6 cellular contexts compared by ENCODE assay signal in the genomic region with DNA sequence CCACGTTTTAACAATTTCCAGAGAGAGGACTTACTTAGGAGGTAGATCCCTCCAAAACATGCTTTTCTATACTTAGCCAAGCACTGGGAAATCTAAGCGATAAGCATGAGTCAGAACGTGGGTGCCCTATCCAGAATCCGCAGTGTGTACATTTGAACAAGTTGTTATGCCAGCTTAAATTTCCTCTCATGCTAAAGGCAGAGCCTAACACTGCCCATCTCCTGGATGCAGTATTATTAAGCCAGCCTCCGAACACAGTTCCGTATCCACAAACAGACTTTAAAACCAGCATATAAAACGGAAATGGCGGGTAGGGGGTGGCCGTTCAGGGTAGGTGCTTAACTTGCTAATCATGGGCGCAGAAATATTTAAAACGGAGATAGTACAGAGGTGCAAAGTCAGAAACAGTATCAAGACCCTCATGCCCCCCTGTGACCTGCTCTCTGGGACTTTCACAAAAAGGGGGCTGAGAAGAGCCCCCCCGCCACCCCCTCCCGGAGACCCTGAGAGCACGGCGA. TPM values are rescaled to one million over a fixed set of nuclear protein-coding genes. Genes with fewer than 3 reads are reported as not detected.
DNase-seq lines count a peak whose midpoint lies in the region; ATAC-seq and TF ChIP-seq lines count a peak whose summit lies in the region.

No MANE protein-coding gene starts in this region.

- H3K4me1 ChIP-seq in iPS-18a (ENCODE audit: control insufficient read depth, low read depth, low read length): peaks cover 11% of the 10 kb centered on the region
- H3K4me1 ChIP-seq in upper lobe of left lung: peaks cover 9 to 26% (median 26%) of the 10 kb centered on the region in 4 donors

- peak overlapping the region; percentile 75 for H3K4me3 Mint-ChIP-seq in WTC11

- H3K36me3 ChIP-seq in iPS-18a (ENCODE audit: control insufficient read depth, low read depth, low read length) (no peaks in the 10 kb centered on the region), upper lobe of left lung (no peaks in the 10 kb centered on the region)

- DNase-seq in Right ventricle myocardium inferior (ENCODE audit: missing footprints) (no peak), cardiac septum (ENCODE audit: low spot score) (no peak), WTC11 (ENCODE audit: low spot score) (no peak), upper lobe of left lung (no peak), activated gamma-delta T cell (lab: John Stamatoyannopoulos, UW) (no peak)

- intact Hi-C loops in Right ventricle myocardium inferior (cut with DNase I): no loop called here
- intact Hi-C loops in cardiac septum (cut with DNase I): loop anchor here (5.0 kb wide), 1 partner anchor 39 kb away; a partner anchor contains a TSS

- H3K36me3 Mint-ChIP-seq in WTC11: peaks cover 11% of the 10 kb centered on the region

- TF ChIP-seq EP300 in upper lobe of left lung (IDR thresholded peaks at IDR 0.05): no peak

- TF ChIP-seq CTCF in WTC11 (IDR thresholded peaks at IDR 0.05) (no peak), upper lobe of left lung (IDR thresholded peaks at IDR 0.05) (no peak)

- H3K9ac ChIP-seq in iPS-18a (ENCODE audit: low read length): peak overlapping the region; percentile 53

- H3K27ac Mint-ChIP-seq in WTC11: no peak overlapping the region

- H3K27me3 ChIP-seq in iPS-18a (ENCODE audit: control insufficient read depth, insufficient read depth, low read length): peaks cover 40% of the 10 kb centered on the region
- H3K27me3 ChIP-seq in upper lobe of left lung: no peaks in the 10 kb centered on the region

- H3K27me3 Mint-ChIP-seq in WTC11 (ENCODE audit: low read depth): peaks cover 45% of the 10 kb centered on the region

- WGBS in upper lobe of left lung, 2 donors: 11 to 16% methylated on average over 14 to 15 of the region's 15 CpGs

- H3K4me1 Mint-ChIP-seq in WTC11: peaks cover 34% of the 10 kb centered on the region

- TF ChIP-seq POLR2A in upper lobe of left lung (IDR thresholded peaks at IDR 0.05): no peak

- peak overlapping the region; percentile 59 for H3K4me3 ChIP-seq in iPS-18a (ENCODE audit: low read length)
- H3K4me3 ChIP-seq in upper lobe of left lung: peak overlapping the region; percentile 56 to 76 (median 65)

- H3K27ac ChIP-seq in iPS-18a (ENCODE audit: low read length) (no peak overlapping the region), upper lobe of left lung (peak overlapping the region; percentile 70 to 77 (median 74))

- H3K9me3 ChIP-seq in iPS-18a (ENCODE audit: control insufficient read depth, low read depth, low read length) (peaks cover 5% of the 10 kb centered on the region), upper lobe of left lung (peaks cover 0 to 7% (median 0%) of the 10 kb centered on the region in 4 donors)

- ATAC-seq in Right ventricle myocardium inferior (peak; percentile 38), WTC11 (no peak), upper lobe of left lung (ENCODE audit: low FRiP score in 2 of 2) (peak in 1 of 2 donors; percentile 28)

- POLR2A ChIA-PET in WTC11 (lab: Charles Lee): interaction anchor here (0.6 to 1.3 kb wide), 2 partner anchors 40 to 210 kb away, joined by 3 read pairs; no protein-coding TSS in a partner anchor

- peaks cover 16% of the 10 kb centered on the region for H3K9me3 Mint-ChIP-seq in WTC11

- CTCF ChIA-PET in WTC11 (lab: Charles Lee): interaction anchor here (1.3 kb wide), 1 partner anchor 40 kb away, joined by 3 read pairs; no protein-coding TSS in a partner anchor

TF ChIP-seq in WTC11, 78 proteins besides CTCF, POLR2A, EP300 and RAD21 (continues in another document):
- TF ChIP-seq, protein P1, sequence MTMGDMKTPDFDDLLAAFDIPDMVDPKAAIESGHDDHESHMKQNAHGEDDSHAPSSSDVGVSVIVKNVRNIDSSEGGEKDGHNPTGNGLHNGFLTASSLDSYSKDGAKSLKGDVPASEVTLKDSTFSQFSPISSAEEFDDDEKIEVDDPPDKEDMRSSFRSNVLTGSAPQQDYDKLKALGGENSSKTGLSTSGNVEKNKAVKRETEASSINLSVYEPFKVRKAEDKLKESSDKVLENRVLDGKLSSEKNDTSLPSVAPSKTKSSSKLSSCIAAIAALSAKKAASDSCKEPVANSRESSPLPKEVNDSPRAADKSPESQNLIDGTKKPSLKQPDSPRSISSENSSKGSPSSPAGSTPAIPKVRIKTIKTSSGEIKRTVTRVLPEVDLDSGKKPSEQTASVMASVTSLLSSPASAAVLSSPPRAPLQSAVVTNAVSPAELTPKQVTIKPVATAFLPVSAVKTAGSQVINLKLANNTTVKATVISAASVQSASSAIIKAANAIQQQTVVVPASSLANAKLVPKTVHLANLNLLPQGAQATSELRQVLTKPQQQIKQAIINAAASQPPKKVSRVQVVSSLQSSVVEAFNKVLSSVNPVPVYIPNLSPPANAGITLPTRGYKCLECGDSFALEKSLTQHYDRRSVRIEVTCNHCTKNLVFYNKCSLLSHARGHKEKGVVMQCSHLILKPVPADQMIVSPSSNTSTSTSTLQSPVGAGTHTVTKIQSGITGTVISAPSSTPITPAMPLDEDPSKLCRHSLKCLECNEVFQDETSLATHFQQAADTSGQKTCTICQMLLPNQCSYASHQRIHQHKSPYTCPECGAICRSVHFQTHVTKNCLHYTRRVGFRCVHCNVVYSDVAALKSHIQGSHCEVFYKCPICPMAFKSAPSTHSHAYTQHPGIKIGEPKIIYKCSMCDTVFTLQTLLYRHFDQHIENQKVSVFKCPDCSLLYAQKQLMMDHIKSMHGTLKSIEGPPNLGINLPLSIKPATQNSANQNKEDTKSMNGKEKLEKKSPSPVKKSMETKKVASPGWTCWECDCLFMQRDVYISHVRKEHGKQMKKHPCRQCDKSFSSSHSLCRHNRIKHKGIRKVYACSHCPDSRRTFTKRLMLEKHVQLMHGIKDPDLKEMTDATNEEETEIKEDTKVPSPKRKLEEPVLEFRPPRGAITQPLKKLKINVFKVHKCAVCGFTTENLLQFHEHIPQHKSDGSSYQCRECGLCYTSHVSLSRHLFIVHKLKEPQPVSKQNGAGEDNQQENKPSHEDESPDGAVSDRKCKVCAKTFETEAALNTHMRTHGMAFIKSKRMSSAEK (CRISPR knock-in tag; IDR thresholded peaks at IDR 0.05; ENCODE audit: borderline replicate concordance): no peak
- TF ChIP-seq FOXP1 (CRISPR knock-in tag; IDR thresholded peaks at IDR 0.05; ENCODE audit: borderline replicate concordance) (no peak), GABPB1 (CRISPR knock-in tag; IDR thresholded peaks at IDR 0.05) (no peak), NR2C2 (CRISPR knock-in tag; IDR thresholded peaks at IDR 0.05) (no peak)
- TF ChIP-seq, protein P2, sequence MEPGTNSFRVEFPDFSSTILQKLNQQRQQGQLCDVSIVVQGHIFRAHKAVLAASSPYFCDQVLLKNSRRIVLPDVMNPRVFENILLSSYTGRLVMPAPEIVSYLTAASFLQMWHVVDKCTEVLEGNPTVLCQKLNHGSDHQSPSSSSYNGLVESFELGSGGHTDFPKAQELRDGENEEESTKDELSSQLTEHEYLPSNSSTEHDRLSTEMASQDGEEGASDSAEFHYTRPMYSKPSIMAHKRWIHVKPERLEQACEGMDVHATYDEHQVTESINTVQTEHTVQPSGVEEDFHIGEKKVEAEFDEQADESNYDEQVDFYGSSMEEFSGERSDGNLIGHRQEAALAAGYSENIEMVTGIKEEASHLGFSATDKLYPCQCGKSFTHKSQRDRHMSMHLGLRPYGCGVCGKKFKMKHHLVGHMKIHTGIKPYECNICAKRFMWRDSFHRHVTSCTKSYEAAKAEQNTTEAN (CRISPR knock-in tag; IDR thresholded peaks at IDR 0.05): no peak
- TF ChIP-seq, protein P3, sequence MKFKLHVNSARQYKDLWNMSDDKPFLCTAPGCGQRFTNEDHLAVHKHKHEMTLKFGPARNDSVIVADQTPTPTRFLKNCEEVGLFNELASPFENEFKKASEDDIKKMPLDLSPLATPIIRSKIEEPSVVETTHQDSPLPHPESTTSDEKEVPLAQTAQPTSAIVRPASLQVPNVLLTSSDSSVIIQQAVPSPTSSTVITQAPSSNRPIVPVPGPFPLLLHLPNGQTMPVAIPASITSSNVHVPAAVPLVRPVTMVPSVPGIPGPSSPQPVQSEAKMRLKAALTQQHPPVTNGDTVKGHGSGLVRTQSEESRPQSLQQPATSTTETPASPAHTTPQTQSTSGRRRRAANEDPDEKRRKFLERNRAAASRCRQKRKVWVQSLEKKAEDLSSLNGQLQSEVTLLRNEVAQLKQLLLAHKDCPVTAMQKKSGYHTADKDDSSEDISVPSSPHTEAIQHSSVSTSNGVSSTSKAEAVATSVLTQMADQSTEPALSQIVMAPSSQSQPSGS (CRISPR knock-in tag; IDR thresholded peaks at IDR 0.05; ENCODE audit: borderline replicate concordance, low read depth): no peak
- TF ChIP-seq, protein P4, sequence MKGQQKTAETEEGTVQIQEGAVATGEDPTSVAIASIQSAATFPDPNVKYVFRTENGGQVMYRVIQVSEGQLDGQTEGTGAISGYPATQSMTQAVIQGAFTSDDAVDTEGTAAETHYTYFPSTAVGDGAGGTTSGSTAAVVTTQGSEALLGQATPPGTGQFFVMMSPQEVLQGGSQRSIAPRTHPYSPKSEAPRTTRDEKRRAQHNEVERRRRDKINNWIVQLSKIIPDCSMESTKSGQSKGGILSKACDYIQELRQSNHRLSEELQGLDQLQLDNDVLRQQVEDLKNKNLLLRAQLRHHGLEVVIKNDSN (CRISPR knock-in tag; IDR thresholded peaks at IDR 0.05): no peak
- TF ChIP-seq, protein P5, sequence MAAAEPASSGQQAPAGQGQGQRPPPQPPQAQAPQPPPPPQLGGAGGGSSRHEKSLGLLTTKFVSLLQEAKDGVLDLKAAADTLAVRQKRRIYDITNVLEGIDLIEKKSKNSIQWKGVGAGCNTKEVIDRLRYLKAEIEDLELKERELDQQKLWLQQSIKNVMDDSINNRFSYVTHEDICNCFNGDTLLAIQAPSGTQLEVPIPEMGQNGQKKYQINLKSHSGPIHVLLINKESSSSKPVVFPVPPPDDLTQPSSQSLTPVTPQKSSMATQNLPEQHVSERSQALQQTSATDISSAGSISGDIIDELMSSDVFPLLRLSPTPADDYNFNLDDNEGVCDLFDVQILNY (CRISPR knock-in tag; IDR thresholded peaks at IDR 0.05): no peak

RNA-seq across cellular contexts. Expression of a gene that starts 1.0 kb away (rescaled TPM):
- total RNA-seq in Right ventricle myocardium inferior (not detected), cardiac septum (not detected), WTC11 (2021) (0.09 to 0.34 TPM (median 0.18 TPM) in 3 replicates), upper lobe of left lung (under 1 TPM in 2 of 6 donors, not detected in 4; 0.22 to 0.24 TPM)

RNA-seq across cellular contexts. Expression of a gene that starts 1.0 kb away (rescaled TPM):
- 1.6 TPM for total RNA-seq in Right ventricle myocardium inferior
- 2.3 TPM for total RNA-seq in cardiac septum
- 5.3 to 8.3 TPM (median 6.0 TPM) in 3 replicates for total RNA-seq in WTC11 (2021)
- 10 to 100 TPM in 1 of 6 donors, 1 to 10 TPM in 4, under 1 TPM in 1; 0.78 to 12.9 (median 3.9) TPM for total RNA-seq in upper lobe of left lung

RNA-seq across cellular contexts. Expression of a gene that starts 38.5 kb away (rescaled TPM):
- total RNA-seq in Right ventricle myocardium inferior (12.2 TPM), cardiac septum (11.6 TPM), WTC11 (2021) (14.3 to 14.5 TPM (median 14.3 TPM) in 3 replicates), upper lobe of left lung (10 to 100 TPM in 3 of 6 donors, 1 to 10 TPM in 3; 2.3 to 22.5 (median 10.9) TPM)

RNA-seq across cellular contexts. Expression of a gene that starts 42.3 kb away (rescaled TPM):
- 0.84 TPM for total RNA-seq in Right ventricle myocardium inferior
- total RNA-seq in cardiac septum: 0.57 TPM
- 2.3 to 2.7 TPM (median 2.4 TPM) in 3 replicates for total RNA-seq in WTC11 (2021)
- 1 to 10 TPM in 4 of 6 donors, under 1 TPM in 2; 0.55 to 6.3 (median 1.7) TPM for total RNA-seq in upper lobe of left lung

RNA-seq across cellular contexts. Expression of a gene that starts 46.8 kb away (rescaled TPM):
- total RNA-seq in Right ventricle myocardium inferior (2.6 TPM), cardiac septum (0.86 TPM), WTC11 (2021) (34.3 to 57.1 TPM (median 48.5 TPM) in 3 replicates), upper lobe of left lung (10 to 100 TPM in 5 of 6 donors, not detected in 1; 16.6 to 96.4 (median 41.9) TPM)
